ENCODE assay signal across 2 cellular contexts in genomic region chr15:83250766-83251165, GRCh38.
A peak's percentile ranks its signal among the peaks of the same experiment; 100 is the strongest.
TF ChIP-seq lines count a peak whose summit lies in the region.

No MANE protein-coding gene starts in this region.

TF ChIP-seq in HEK293, 187 proteins besides CTCF, POLR2A, EP300 and RAD21:
- TF ChIP-seq ZNF664 (tag by site-specific recombination; IDR thresholded peaks at IDR 0.05), result no peak
- TF ChIP-seq ZNF629 (tag by site-specific recombination; IDR thresholded peaks at IDR 0.05), result no peak
- no peak for TF ChIP-seq ZNF26 (tag by site-specific recombination; IDR thresholded peaks at IDR 0.05)
- TF ChIP-seq ZNF221 (tag by site-specific recombination; IDR thresholded peaks at IDR 0.05; ENCODE audit: borderline replicate concordance), result no peak
- TF ChIP-seq ZNF140 (tag by site-specific recombination; IDR thresholded peaks at IDR 0.05), result 0 out of 2 replicates have a peak, but pooled peaks have one; percentile 21

TF ChIP-seq in HepG2, 621 proteins besides CTCF, POLR2A, EP300 and RAD21:
- no peak for TF ChIP-seq MED13 (CRISPR knock-in tag; IDR thresholded peaks at IDR 0.05)
- no peak for TF ChIP-seq ZNF746 (CRISPR knock-in tag; IDR thresholded peaks at IDR 0.05)
- TF ChIP-seq AGO1 (IDR thresholded peaks at IDR 0.05; ENCODE audit: low read depth, low read length, poor library complexity, severe bottlenecking), result no peak
- no peak for TF ChIP-seq REST (IDR thresholded peaks at IDR 0.05; ENCODE audit: borderline replicate concordance in 1 of 2, low read depth in 1 of 2, low read length in 2 of 2)
- no peak for TF ChIP-seq MIER2 (CRISPR knock-in tag; IDR thresholded peaks at IDR 0.05)
- TF ChIP-seq ZNF670 (CRISPR knock-in tag; IDR thresholded peaks at IDR 0.05; ENCODE audit: borderline replicate concordance), result no peak
- no peak for TF ChIP-seq HOXD1 (CRISPR knock-in tag; IDR thresholded peaks at IDR 0.05)
- no peak for TF ChIP-seq IRF9 (CRISPR knock-in tag; IDR thresholded peaks at IDR 0.05; ENCODE audit: borderline replicate concordance)
- no peak for TF ChIP-seq KDM5A (IDR thresholded peaks at IDR 0.05; ENCODE audit: borderline replicate concordance, low read length)
TF ChIP-seq in HepG2: peak in this region for 0.
